ENCODE assay signal across 11 cellular contexts in the genomic region with DNA sequence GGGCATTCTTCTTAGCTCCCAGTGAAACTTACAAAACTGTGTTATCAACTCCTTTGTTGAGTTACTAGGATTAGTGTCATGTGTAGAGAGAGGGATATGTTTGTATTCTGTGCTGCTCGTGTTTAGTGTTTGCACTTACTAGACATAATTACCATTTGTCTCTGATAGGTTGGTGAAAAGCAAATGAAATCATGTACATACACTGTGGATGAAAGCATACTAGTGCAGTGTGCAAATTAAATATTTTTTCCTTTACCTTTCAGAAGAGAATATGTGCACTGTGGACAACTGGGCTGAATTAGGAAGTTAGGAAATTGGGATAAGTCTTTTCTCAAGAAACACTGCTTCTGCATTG. TPM values are rescaled to one million over a fixed set of nuclear protein-coding genes. Genes with fewer than 3 reads are reported as not detected.
DNase-seq lines count a peak whose midpoint lies in the region; ATAC-seq, FAIRE-seq and TF ChIP-seq lines count a peak whose summit lies in the region.
"Had no signal": no experiment of that assay in that cellular context is flagged by ENCODE, and none has a peak within 500 bp of the region (broad histone marks: within the 10 kb centered on the region; RNA-seq: fewer than 3 reads in every experiment).

No MANE protein-coding gene starts in this region.

- H3K4me1 ChIP-seq in BE2C = no peaks in the 10 kb centered on the region; the same call in 1 of the 2 replicates
- peaks cover 8% of the 10 kb centered on the region for H3K4me1 ChIP-seq in HUES64 (ENCODE audit: insufficient read depth, low read length)
- H3K4me1 ChIP-seq in naive thymus-derived CD4-positive, alpha-beta T cell (ENCODE audit: control insufficient read depth in 2 of 2, insufficient read depth in 2 of 2, low read length in 2 of 2) = peaks cover 15 to 18% of the 10 kb centered on the region in 2 donors

- no peak for FAIRE-seq in frontal cortex (lab: Jason Lieb, UNC)
- FAIRE-seq: small intestine had no signal

- ATAC-seq in naive thymus-derived CD4-positive, alpha-beta T cell = no peak
- no peak for ATAC-seq in HG03457 (IDR thresholded peaks at IDR 0.05; ENCODE audit: unreplicated experiment)

- DNase-seq in BE2C (no peak), astrocyte of the cerebellum (ENCODE audit: low read depth) (no peak), frontal cortex (ENCODE audit: low spot score in 2 of 2) (no peak), HT-29 (ENCODE audit: low spot score) (no peak), NCI-H2171 treated with DMSO at 0.1 percent for 48 hours (lab: John Stamatoyannopoulos, UW) (no peak)
- DNase-seq in naive thymus-derived CD4-positive, alpha-beta T cell = no peak
- DNase-seq: Peyer's patch had no signal

- H3K9me3 Mint-ChIP-seq in naive thymus-derived CD4-positive, alpha-beta T cell = peaks cover 0 to 1% (median 0%) of the 10 kb centered on the region in 11 donors

- no peak overlapping the region for H3K27ac ChIP-seq in HUES64 (ENCODE audit: low read depth, low read length)
- no peak overlapping the region for H3K27ac ChIP-seq in naive thymus-derived CD4-positive, alpha-beta T cell (ENCODE audit: low read depth, low read length)

- CTCF ChIA-PET in naive thymus-derived CD4-positive, alpha-beta T cell (lab: Charles Lee) = interaction anchor here (1.3 kb wide), 1 partner anchor 19 kb away, joined by 4 read pairs; no protein-coding TSS in a partner anchor

- peak overlapping the region; percentile 76; the same call in 1 of the 2 replicates for H3K4me3 ChIP-seq in BE2C (ENCODE audit: low read depth, low read length)
- peak overlapping the region; percentile 81 for H3K4me3 ChIP-seq in HUES64 (ENCODE audit: low read length)
- H3K4me3 ChIP-seq in astrocyte of the cerebellum (ENCODE audit: low read depth, low read length) = peak overlapping the region; percentile 96
- H3K4me3 ChIP-seq in naive thymus-derived CD4-positive, alpha-beta T cell (ENCODE audit: low read length) = peak overlapping the region; percentile 79

- WGBS in HUES64 = 83% methylated on average over 1 of the region's 1 CpG

- no peaks in the 10 kb centered on the region for H3K27me3 Mint-ChIP-seq in naive thymus-derived CD4-positive, alpha-beta T cell

- TF ChIP-seq CTCF in BE2C (IDR thresholded peaks at IDR 0.05; ENCODE audit: low read depth, low read length) = no peak
- no peak for TF ChIP-seq CTCF in astrocyte of the cerebellum (IDR thresholded peaks at IDR 0.05; ENCODE audit: low read depth, low read length, missing control alignments)

- peak overlapping the region; percentile 73 to 98 (median 92) for H3K4me3 Mint-ChIP-seq in naive thymus-derived CD4-positive, alpha-beta T cell

- H3K9me3 ChIP-seq in BE2C (no peaks in the 10 kb centered on the region), HUES64 (ENCODE audit: insufficient read depth, low read depth, low read length) (no peaks in the 10 kb centered on the region)
- H3K9me3 ChIP-seq in naive thymus-derived CD4-positive, alpha-beta T cell (ENCODE audit: control insufficient read depth in 2 of 3, low read length in 3 of 3) = no peaks in the 10 kb centered on the region
- H3K9me3 ChIP-seq: Peyer's patch had no signal

- peaks cover 0 to 13% (median 0%) of the 10 kb centered on the region in 5 donors for H3K36me3 Mint-ChIP-seq in naive thymus-derived CD4-positive, alpha-beta T cell

- in situ Hi-C loops in astrocyte of the cerebellum (cut with HindIII; ENCODE audit: low sequenced_read_pairs) = no loop called here

- H3K27me3 ChIP-seq in BE2C (no peaks in the 10 kb centered on the region), HUES64 (ENCODE audit: insufficient read depth, low read length) (no peaks in the 10 kb centered on the region)
- no peaks in the 10 kb centered on the region for H3K27me3 ChIP-seq in naive thymus-derived CD4-positive, alpha-beta T cell (ENCODE audit: control insufficient read depth in 2 of 2, insufficient read depth in 2 of 2, low read length in 2 of 2)
- H3K27me3 ChIP-seq: cardiac muscle cell, Peyer's patch had no signal

- intact Hi-C loops in naive thymus-derived CD4-positive, alpha-beta T cell (cut with micrococcal nuclease) = no loop called here

- POLR2A ChIA-PET in naive thymus-derived CD4-positive, alpha-beta T cell (lab: Charles Lee) = interaction anchor here (1.6 to 2.3 kb wide), 2 partner anchors 10 to 700 kb away, joined by 4 to 9 read pairs; a partner anchor contains a TSS

- H3K36me3 ChIP-seq in BE2C = no peaks in the 10 kb centered on the region
- H3K36me3 ChIP-seq in HUES64 (ENCODE audit: insufficient read depth, low read length) = no peaks in the 10 kb centered on the region
- H3K36me3 ChIP-seq in naive thymus-derived CD4-positive, alpha-beta T cell (ENCODE audit: control insufficient read depth in 2 of 3, insufficient read depth in 3 of 3, low read length in 3 of 3) = peaks cover 0 to 4% (median 0%) of the 10 kb centered on the region in 3 experiments
- H3K36me3 ChIP-seq: cardiac muscle cell, Peyer's patch had no signal

- H3K9ac ChIP-seq in HUES64 (ENCODE audit: low read depth, low read length) = no peak overlapping the region

- peaks cover 27 to 55% (median 44%) of the 10 kb centered on the region in 7 donors for H3K4me1 Mint-ChIP-seq in naive thymus-derived CD4-positive, alpha-beta T cell

- peak overlapping the region; percentile 57 to 98 (median 89) for H3K27ac Mint-ChIP-seq in naive thymus-derived CD4-positive, alpha-beta T cell

RNA-seq across cellular contexts. Expression of a gene that starts 1.2 kb away (rescaled TPM):
- polyA plus RNA-seq in BE2C (2012; ENCODE audit: insufficient read depth, insufficient read length, low read depth) = 1.0 TPM
- polyA plus RNA-seq in HUES64 (2013, experiment 1 of 2) = 2.7 TPM
- 3.8 TPM for polyA plus RNA-seq in HUES64 (2013, experiment 2 of 2)
- total RNA-seq in naive thymus-derived CD4-positive, alpha-beta T cell = 10 to 100 TPM in 4 of 5 experiments, 1 to 10 TPM in 1; 8.1 to 17.6 (median 16.0) TPM
- polyA plus RNA-seq in naive thymus-derived CD4-positive, alpha-beta T cell = 1 to 10 TPM; 9.5 to 9.8 TPM
- 20.4 TPM for total RNA-seq in frontal cortex
- total RNA-seq in HT-29 (2014; rRNA removed; shearing (Covaris generic)) = 1.8 and 2.5 TPM in 2 replicates

RNA-seq across cellular contexts. Expression of a gene that starts 1.3 kb away (rescaled TPM):
- 38.6 TPM for polyA plus RNA-seq in BE2C (2012; ENCODE audit: insufficient read depth, insufficient read length, low read depth)
- polyA plus RNA-seq in HUES64 (2013, experiment 1 of 2) = 157 TPM
- polyA plus RNA-seq in HUES64 (2013, experiment 2 of 2) = 159 TPM
- total RNA-seq in naive thymus-derived CD4-positive, alpha-beta T cell = 10 to 100 TPM; 16.9 to 92.8 (median 53.5) TPM
- polyA plus RNA-seq in naive thymus-derived CD4-positive, alpha-beta T cell = 10 to 100 TPM; 56.9 to 73.9 TPM
- total RNA-seq in frontal cortex = 93.8 TPM
- total RNA-seq in HT-29 (2014; rRNA removed; shearing (Covaris generic)) = 88.2 and 94.8 TPM in 2 replicates
